In the genomic region with DNA sequence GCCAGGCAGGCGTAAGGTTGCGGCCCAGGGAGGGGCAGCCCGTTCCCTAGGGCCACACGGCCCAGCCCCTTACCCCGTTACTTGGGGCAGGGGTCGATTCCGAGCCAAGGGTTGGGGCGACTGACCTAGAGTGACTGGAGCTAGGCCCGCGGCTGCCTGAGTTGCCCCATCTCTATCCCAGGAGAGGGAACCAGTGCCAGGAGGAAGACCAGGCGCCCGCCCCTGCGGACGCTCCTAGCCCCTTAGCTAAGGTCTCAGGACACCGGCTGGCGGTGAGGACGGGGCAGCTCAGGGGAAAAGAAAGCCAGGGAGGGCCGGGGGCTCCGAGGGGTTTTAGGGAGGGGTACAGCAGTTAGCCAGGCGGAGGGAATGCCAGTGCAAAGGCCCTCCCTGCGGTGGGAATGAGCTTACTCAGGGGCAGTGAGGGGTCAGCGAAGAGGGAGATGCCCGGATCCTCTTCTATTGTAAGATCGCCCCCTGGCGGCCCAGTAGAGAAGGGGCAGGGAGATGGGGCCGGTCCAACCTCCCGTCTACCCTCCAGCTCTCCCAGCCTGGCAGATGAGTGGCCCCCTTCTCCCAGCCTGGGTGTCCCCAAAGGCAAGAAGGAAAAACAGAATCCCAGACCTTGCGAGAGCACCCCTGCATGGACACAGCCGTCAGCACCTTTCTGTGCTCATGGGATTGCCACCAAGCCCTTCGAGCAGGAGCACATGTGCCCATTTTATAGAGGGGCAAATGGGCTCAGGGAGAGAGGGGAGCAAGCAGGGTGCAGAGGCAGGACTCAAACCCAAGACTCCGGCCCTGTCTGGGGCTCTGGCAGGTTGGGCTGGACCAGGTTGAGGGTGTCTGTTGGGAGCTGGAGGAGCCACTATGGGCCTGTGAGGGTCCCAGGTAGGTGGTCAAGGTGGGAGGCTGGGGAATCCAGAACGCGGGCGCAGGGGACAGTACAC, we compare ENCODE assay signal across 8 cellular contexts. TPM values are rescaled to one million over a fixed set of nuclear protein-coding genes. Genes with fewer than 3 reads are reported as not detected.
A peak's percentile ranks its signal among the peaks of the same experiment; 100 is the strongest.
DNase-seq lines count a peak whose midpoint lies in the region; ATAC-seq and TF ChIP-seq lines count a peak whose summit lies in the region.

No MANE protein-coding gene starts in this region.

- in situ Hi-C loops in SK-MEL-5 (cut with HindIII; ENCODE audit: low pct_unique_long_range_greater_than_20kb, low sequenced_read_pairs), result no loop called here

- H3K4me1 ChIP-seq in right atrium auricular region, result no peaks in the 10 kb centered on the region

- peak; percentile 63 to 80 for TF ChIP-seq CTCF in right atrium auricular region (IDR thresholded peaks at IDR 0.05)

- no peak overlapping the region for H3K4me3 ChIP-seq in right atrium auricular region

- no peak for ATAC-seq in GM19452 (IDR thresholded peaks at IDR 0.05; ENCODE audit: unreplicated experiment)

- H3K9me3 ChIP-seq in right atrium auricular region, result no peaks in the 10 kb centered on the region

- DNase-seq in NCI-H345 (lab: John Stamatoyannopoulos, UW) (peak; percentile 6), NCI-H345 treated with DMSO at 0.1 percent for 48 hours (lab: John Stamatoyannopoulos, UW; ENCODE audit: unreplicated experiment) (no peak), SK-MEL-5 (ENCODE audit: low read depth, low spot score) (peak; percentile 51), right atrium auricular region (ENCODE audit: low spot score) (no peak), DMS153 treated with DMSO at 0.1 percent for 48 hours (lab: John Stamatoyannopoulos, UW; ENCODE audit: unreplicated experiment) (no peak)
- DNase-seq in activated naive CD4-positive, alpha-beta T cell treated with anti-CD3 and anti-CD28 coated beads, Interleukin-2, amount 50 U/mL, for 16 hours, result peak; percentile 61
- DNase-seq in stimulated activated CD4-positive, alpha-beta T cell treated with anti-CD3 and anti-CD28 coated beads, Interleukin-1b, Interleukin-23, amount 100 ng/mL, for 48 hours, result peak; percentile 65

- H3K36me3 ChIP-seq in right atrium auricular region, result no peaks in the 10 kb centered on the region

- no peaks in the 10 kb centered on the region for H3K27me3 ChIP-seq in right atrium auricular region

- no peak overlapping the region for H3K27ac ChIP-seq in right atrium auricular region

RNA-seq across cellular contexts. Expression of a gene that starts 16.3 kb away (rescaled TPM):
- not detected in 2 replicates for total RNA-seq in SK-MEL-5 (2014; rRNA removed; shearing (Covaris generic))
- polyA plus RNA-seq in SK-MEL-5 (2015; cell fraction: cytosol; rRNA removed), result 0.96 TPM in 1 of 2 replicates, not detected in the other
- polyA plus RNA-seq in SK-MEL-5 (2015; cell fraction: nucleus; rRNA removed), result 0.05 and 0.11 TPM in 2 replicates
- under 1 TPM; 0.19 to 0.24 TPM for total RNA-seq in right atrium auricular region

RNA-seq across cellular contexts. Expression of a gene that starts 25.6 kb away (rescaled TPM):
- 0.08 and 0.32 TPM in 2 replicates for total RNA-seq in SK-MEL-5 (2014; rRNA removed; shearing (Covaris generic))
- polyA plus RNA-seq in SK-MEL-5 (2015; cell fraction: cytosol; rRNA removed), result 0.06 and 1.0 TPM in 2 replicates
- polyA plus RNA-seq in SK-MEL-5 (2015; cell fraction: nucleus; rRNA removed), result 16.2 and 22.7 TPM in 2 replicates
- 1 to 10 TPM in 1 of 2 donors, under 1 TPM in 1; 0.85 to 1.5 TPM for total RNA-seq in right atrium auricular region

RNA-seq across cellular contexts. Expression of a gene that starts 38.3 kb away (rescaled TPM):
- total RNA-seq in SK-MEL-5 (2014; rRNA removed; shearing (Covaris generic)), result 154 and 157 TPM in 2 replicates
- 104 and 191 TPM in 2 replicates for polyA plus RNA-seq in SK-MEL-5 (2015; cell fraction: cytosol; rRNA removed)
- 38.0 and 64.9 TPM in 2 replicates for polyA plus RNA-seq in SK-MEL-5 (2015; cell fraction: nucleus; rRNA removed)
- 100 to 1,000 TPM in 1 of 2 donors, 10 to 100 TPM in 1; 59.3 to 198 TPM for total RNA-seq in right atrium auricular region

RNA-seq across cellular contexts. Expression of a gene that starts 39.0 kb away (rescaled TPM):
- total RNA-seq in SK-MEL-5 (2014; rRNA removed; shearing (Covaris generic)), result 1.4 and 1.7 TPM in 2 replicates
- 3.6 and 5.5 TPM in 2 replicates for polyA plus RNA-seq in SK-MEL-5 (2015; cell fraction: cytosol; rRNA removed)
- polyA plus RNA-seq in SK-MEL-5 (2015; cell fraction: nucleus; rRNA removed), result 9.7 and 10.2 TPM in 2 replicates
- total RNA-seq in right atrium auricular region, result 1 to 10 TPM; 1.2 to 1.3 TPM

Comparison
In these comparisons a context has a peak if more than half of its experiments do, and no peak if none do; other contexts are left out.
1. DNase-seq: peak in NCI-H345 (single experiment), SK-MEL-5 (single experiment), activated naive CD4-positive, alpha-beta T cell treated with anti-CD3 and anti-CD28 coated beads, Interleukin-2, amount 50 U/mL, for 16 hours (single experiment) and stimulated activated CD4-positive, alpha-beta T cell treated with anti-CD3 and anti-CD28 coated beads, Interleukin-1b, Interleukin-23, amount 100 ng/mL, for 48 hours (single experiment); none in NCI-H345 treated with DMSO at 0.1 percent for 48 hours (single experiment), right atrium auricular region (single experiment) and DMS153 treated with DMSO at 0.1 percent for 48 hours (single experiment).